Comparison of ENCODE assay signal across 8 cellular contexts in the genomic region with DNA sequence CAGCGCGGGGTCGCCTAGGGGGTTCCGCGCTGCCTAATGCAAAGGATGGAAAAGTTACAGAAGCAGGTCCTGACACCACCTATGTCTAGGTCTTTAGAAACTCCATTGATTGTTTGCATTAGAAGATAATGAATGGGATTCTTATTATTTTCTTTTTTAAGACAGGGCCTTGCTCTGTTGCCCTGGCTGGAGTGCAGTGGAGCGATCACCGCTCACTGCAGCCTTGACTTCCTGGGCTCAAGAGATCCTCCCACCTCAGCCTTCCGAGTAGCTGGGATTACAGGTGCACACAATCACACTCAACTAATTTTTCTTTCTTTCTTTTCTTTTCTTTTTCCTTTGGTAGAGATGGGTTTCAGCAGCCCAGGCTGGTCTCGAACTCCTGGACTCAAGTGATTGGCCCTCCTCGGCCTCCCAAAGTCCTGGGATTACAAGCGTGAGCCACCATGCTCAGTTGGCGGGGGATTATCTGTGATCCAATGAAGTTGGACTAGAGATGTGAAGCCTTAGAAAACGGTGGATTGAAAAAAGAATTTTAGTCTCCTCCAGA. TPM values are rescaled to one million over a fixed set of nuclear protein-coding genes. Genes with fewer than 3 reads are reported as not detected.
DNase-seq lines count a peak whose midpoint lies in the region; ATAC-seq and TF ChIP-seq lines count a peak whose summit lies in the region.

No MANE protein-coding gene starts in this region.

- no peaks in the 10 kb centered on the region for H3K27me3 Mint-ChIP-seq in neural progenitor cell (ENCODE audit: insufficient read depth, low read depth)

- H3K4me3 ChIP-seq in BE2C (ENCODE audit: low read depth, low read length) (peak overlapping the region; percentile 91), HL-60 (replicated peaks; ENCODE audit: insufficient read depth, low read length) (peak overlapping the region; percentile 98), neural progenitor cell (peak overlapping the region; percentile 83)

- H3K4me1 Mint-ChIP-seq in neural progenitor cell, result peaks cover 36% of the 10 kb centered on the region

- H3K9me3 Mint-ChIP-seq in neural progenitor cell, result no peaks in the 10 kb centered on the region

- peaks cover 35% of the 10 kb centered on the region for H3F3A ChIP-seq in neural progenitor cell (ENCODE audit: low read depth)

- H3K36me3 ChIP-seq in BE2C (0 out of 2 replicates have a peak, but pooled peaks cover 3% of the 10 kb centered on the region), neural progenitor cell (peaks cover 23% of the 10 kb centered on the region)

- TF ChIP-seq CTCF in BE2C (IDR thresholded peaks at IDR 0.05; ENCODE audit: low read depth, low read length), result no peak
- TF ChIP-seq CTCF in HL-60 (IDR thresholded peaks at IDR 0.05; ENCODE audit: insufficient read depth, low read length), result no peak
- TF ChIP-seq CTCF in neural progenitor cell (IDR thresholded peaks at IDR 0.05), result peak; percentile 0

- peak overlapping the region; percentile 99 for H3K4me3 Mint-ChIP-seq in neural progenitor cell

- peaks cover 13% of the 10 kb centered on the region for H3K36me3 Mint-ChIP-seq in neural progenitor cell

- H3K4me1 ChIP-seq in BE2C, result no peaks in the 10 kb centered on the region
- H3K4me1 ChIP-seq in neural progenitor cell, result peaks cover 35% of the 10 kb centered on the region

- peaks cover 25% of the 10 kb centered on the region for H4K20me1 ChIP-seq in neural progenitor cell (ENCODE audit: low read depth)

- DNase-seq in BE2C, result no peak
- no peak for DNase-seq in HL-60 (ENCODE audit: low read depth in 1 of 2, low spot score in 1 of 2)
- no peak for DNase-seq in neural progenitor cell (ENCODE audit: low spot score)
- no peak for DNase-seq in SKM-1 treated with dmso at 0.1 percent for 144 hours (lab: John Stamatoyannopoulos, UW; ENCODE audit: unreplicated experiment)
- no peak for DNase-seq in NOMO-1 treated with DMSO at 0.1 percent for 48 hours (lab: John Stamatoyannopoulos, UW; ENCODE audit: unreplicated experiment)

- H2AFZ ChIP-seq in neural progenitor cell (replicated peaks), result peak overlapping the region; percentile 67

- no peaks in the 10 kb centered on the region for H3K9me3 ChIP-seq in BE2C
- no peaks in the 10 kb centered on the region for H3K9me3 ChIP-seq in neural progenitor cell (ENCODE audit: low read depth)

- H3K4me2 ChIP-seq in neural progenitor cell, result peak overlapping the region; percentile 68

- H3K27ac ChIP-seq in HL-60 (replicated peaks), result peak overlapping the region; percentile 33
- H3K27ac ChIP-seq in cingulate gyrus (ENCODE audit: low read depth, low read length), result peak overlapping the region; percentile 91
- peak overlapping the region; percentile 84 for H3K27ac ChIP-seq in neural progenitor cell

- peaks cover 36% of the 10 kb centered on the region for H3K79me2 ChIP-seq in neural progenitor cell (ENCODE audit: low read depth)

- H3K27me3 ChIP-seq in BE2C (no peaks in the 10 kb centered on the region), HL-60 (ENCODE audit: insufficient read depth, poor library complexity, severe bottlenecking) (no peaks in the 10 kb centered on the region), neural progenitor cell (no peaks in the 10 kb centered on the region)

- ATAC-seq in GM21367 (IDR thresholded peaks at IDR 0.05; ENCODE audit: unreplicated experiment) (peak; percentile 6), HG02973 (IDR thresholded peaks at IDR 0.05; ENCODE audit: unreplicated experiment) (no peak)

- H3K27ac Mint-ChIP-seq in neural progenitor cell, result peak overlapping the region; percentile 91

- H3K9ac ChIP-seq in neural progenitor cell, result peak overlapping the region; percentile 18

RNA-seq across cellular contexts. Expression of a gene that starts 0.8 kb away (rescaled TPM):
- polyA plus RNA-seq in BE2C (2012; ENCODE audit: insufficient read depth, insufficient read length, low read depth), result 87.1 TPM
- 236 and 308 TPM in 2 replicates for total RNA-seq in neural progenitor cell (ENCODE audit: low replicate concordance)

RNA-seq across cellular contexts. Expression of a gene that starts 10.4 kb away (rescaled TPM):
- 11.9 TPM for polyA plus RNA-seq in BE2C (2012; ENCODE audit: insufficient read depth, insufficient read length, low read depth)
- total RNA-seq in neural progenitor cell (ENCODE audit: low replicate concordance), result 44.0 and 51.6 TPM in 2 replicates

Comparison
In these comparisons a context has a peak if more than half of its experiments do, and no peak if none do; other contexts are left out.
1. H3K27ac ChIP-seq: peak in every context shown above with its lines; median percentile 91 in cingulate gyrus; 84 in neural progenitor cell; 33 in HL-60.